Comparison of ENCODE assay signal across 8 cellular contexts in the genomic region with DNA sequence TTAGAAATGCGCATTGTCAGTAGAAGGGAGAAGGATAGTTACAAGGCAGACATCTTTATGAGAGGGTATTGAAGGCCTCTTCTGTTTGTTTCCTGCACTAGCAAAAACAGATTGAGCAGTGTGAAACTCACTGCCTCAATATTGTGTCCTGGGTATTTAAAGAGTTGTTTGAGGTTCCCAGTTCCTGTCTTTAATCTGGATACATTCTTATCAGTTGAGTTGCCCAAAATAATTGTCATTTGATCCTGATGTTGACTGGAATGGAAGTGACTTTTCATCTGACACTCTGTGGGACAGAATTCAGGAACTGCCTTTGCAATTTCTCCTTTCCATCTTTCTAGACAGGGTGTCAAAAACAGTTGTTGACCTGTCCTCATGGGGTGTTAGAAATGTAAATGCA. TPM values are rescaled to one million over a fixed set of nuclear protein-coding genes. Genes with fewer than 3 reads are reported as not detected.
DNase-seq lines count a peak whose midpoint lies in the region; ATAC-seq and TF ChIP-seq lines count a peak whose summit lies in the region.

No MANE protein-coding gene starts in this region.

- H3K27me3 Mint-ChIP-seq in stimulated activated naive CD8-positive, alpha-beta T cell treated with anti-CD3 and anti-CD28 coated beads, Interleukin-15, Interleukin-2, amounts not matched to agents 100 ng/mL and 50 ng/mL, for 24 hours, result no peaks in the 10 kb centered on the region
- H3K27me3 Mint-ChIP-seq in brain, result peaks cover 8% of the 10 kb centered on the region

- H3K4me1 ChIP-seq in vagina, result peaks cover 41% of the 10 kb centered on the region

- no peak overlapping the region for H3K27ac Mint-ChIP-seq in stimulated activated naive CD8-positive, alpha-beta T cell treated with anti-CD3 and anti-CD28 coated beads, Interleukin-15, Interleukin-2, amounts not matched to agents 100 ng/mL and 50 ng/mL, for 24 hours
- peak overlapping the region; percentile 92 to 99 (median 98) for H3K27ac Mint-ChIP-seq in brain

- H3K4me1 Mint-ChIP-seq in stimulated activated naive CD8-positive, alpha-beta T cell treated with anti-CD3 and anti-CD28 coated beads, Interleukin-15, Interleukin-2, amounts not matched to agents 100 ng/mL and 50 ng/mL, for 24 hours (ENCODE audit: low read depth), result peaks cover 56% of the 10 kb centered on the region
- peaks cover 67% of the 10 kb centered on the region for H3K4me1 Mint-ChIP-seq in brain

- H3K27ac ChIP-seq in vagina, result no peak overlapping the region

- TF ChIP-seq POLR2A in vagina (IDR thresholded peaks at IDR 0.05), result no peak

- no peak for DNase-seq in stimulated activated naive CD8-positive, alpha-beta T cell treated with anti-CD3 and anti-CD28 coated beads, Interleukin-15, Interleukin-2, amounts not matched to agents 100 U/mL and 50 U/mL, for 24 hours
- DNase-seq in myocyte (ENCODE audit: low read depth) (peak; percentile 68), vagina (ENCODE audit: extremely low spot score in 2 of 2) (no peak), posterior vena cava (ENCODE audit: low spot score) (no peak)

- peak overlapping the region; percentile 58 to 77 for H3K4me3 ChIP-seq in vagina

- no peak for ATAC-seq in stimulated activated naive CD8-positive, alpha-beta T cell treated with anti-CD3 and anti-CD28 coated beads, Interleukin-15, Interleukin-2, amounts not matched to agents 100 U/mL and 50 U/mL, for 24 hours
- ATAC-seq in GM21723 (IDR thresholded peaks at IDR 0.05; ENCODE audit: unreplicated experiment) (no peak), GM21367 (IDR thresholded peaks at IDR 0.05; ENCODE audit: unreplicated experiment) (no peak)

- H3K9me3 Mint-ChIP-seq in stimulated activated naive CD8-positive, alpha-beta T cell treated with anti-CD3 and anti-CD28 coated beads, Interleukin-15, Interleukin-2, amounts not matched to agents 100 ng/mL and 50 ng/mL, for 24 hours, result no peaks in the 10 kb centered on the region
- peaks cover 0 to 3% (median 0%) of the 10 kb centered on the region in 5 experiments for H3K9me3 Mint-ChIP-seq in brain

- TF ChIP-seq CTCF in brain (conservative IDR thresholded peaks at IDR 0.05), result no peak
- no peak for TF ChIP-seq CTCF in vagina (IDR thresholded peaks at IDR 0.05)

- H3K36me3 Mint-ChIP-seq in stimulated activated naive CD8-positive, alpha-beta T cell treated with anti-CD3 and anti-CD28 coated beads, Interleukin-15, Interleukin-2, amounts not matched to agents 100 ng/mL and 50 ng/mL, for 24 hours (ENCODE audit: low read depth), result peaks cover 11% of the 10 kb centered on the region
- H3K36me3 Mint-ChIP-seq in brain, result peaks cover 32% of the 10 kb centered on the region

- H3K27me3 ChIP-seq in vagina, result no peaks in the 10 kb centered on the region

- H3K9me3 ChIP-seq in vagina, result no peaks in the 10 kb centered on the region

- H3K36me3 ChIP-seq in vagina, result peaks cover 0 to 17% of the 10 kb centered on the region in 2 donors

- intact Hi-C loops in vagina (cut with DNase I), result no loop called here
- intact Hi-C loops in posterior vena cava (cut with DNase I), result loop anchor here in 1 of 2 donors (10.0 kb wide), 1 partner anchor 224 kb away; a partner anchor contains a TSS

- peak overlapping the region; percentile 90 for H3K4me3 Mint-ChIP-seq in stimulated activated naive CD8-positive, alpha-beta T cell treated with anti-CD3 and anti-CD28 coated beads, Interleukin-15, Interleukin-2, amounts not matched to agents 100 ng/mL and 50 ng/mL, for 24 hours
- H3K4me3 Mint-ChIP-seq in brain, result peak overlapping the region; percentile 90 to 96 (median 96)

RNA-seq across cellular contexts. Expression of a gene that starts 1.7 kb away (rescaled TPM):
- polyA plus RNA-seq in brain (ENCODE audit: insufficient read depth, low read depth, low replicate concordance), result 163 TPM
- 72.8 and 102 TPM in 2 replicates for total RNA-seq in myocyte
- 77.3 TPM for polyA plus RNA-seq in myocyte (2012)
- total RNA-seq in vagina, result 72.4 TPM
- total RNA-seq in posterior vena cava, result 10 to 100 TPM; 69.6 to 70.1 TPM

RNA-seq across cellular contexts. Expression of a gene that starts 37.3 kb away (rescaled TPM):
- polyA plus RNA-seq in brain (ENCODE audit: insufficient read depth, low read depth, low replicate concordance), result 36.9 TPM
- total RNA-seq in myocyte, result 346 and 373 TPM in 2 replicates
- polyA plus RNA-seq in myocyte (2012), result 425 TPM
- total RNA-seq in vagina, result 268 TPM
- 100 to 1,000 TPM; 733 to 737 TPM for total RNA-seq in posterior vena cava
